ENCODE assay signal across 10 cellular contexts in genomic region chr3:153209596-153209995, GRCh38. TPM values are rescaled to one million over a fixed set of nuclear protein-coding genes. Genes with fewer than 3 reads are reported as not detected.
DNase-seq lines count a peak whose midpoint lies in the region; ATAC-seq lines count a peak whose summit lies in the region.
"Had no signal": no experiment of that assay in that cellular context is flagged by ENCODE, and none has a peak within 500 bp of the region (broad histone marks: within the 10 kb centered on the region; RNA-seq: fewer than 3 reads in every experiment).

No MANE protein-coding gene starts in this region.

- no peaks in the 10 kb centered on the region for H3K79me2 ChIP-seq in Karpas-422 (ENCODE audit: low read length)

- no peaks in the 10 kb centered on the region for H4K20me1 ChIP-seq in Karpas-422 (ENCODE audit: insufficient read depth, low read depth, low read length)

- H3K9me2 ChIP-seq in Karpas-422 (replicated peaks; ENCODE audit: insufficient read depth, low read length), result no peaks in the 10 kb centered on the region

- H3K4me3 ChIP-seq in NT2/D1 (ENCODE audit: insufficient read length, low read depth) (peak overlapping the region; percentile 2), Karpas-422 (ENCODE audit: low read length) (no peak overlapping the region)

- H3K36me3 ChIP-seq in NT2/D1 (ENCODE audit: insufficient read depth, insufficient read length, low read length), result no peaks in the 10 kb centered on the region
- no peaks in the 10 kb centered on the region for H3K36me3 ChIP-seq in Karpas-422 (ENCODE audit: insufficient read depth, low read length)

- H3K4me1 ChIP-seq in NT2/D1 (ENCODE audit: insufficient read depth, insufficient read length) (peaks cover 3% of the 10 kb centered on the region), Karpas-422 (ENCODE audit: low read length) (no peaks in the 10 kb centered on the region)

- H2AFZ ChIP-seq in Karpas-422 (ENCODE audit: low read length), result no peak overlapping the region

- H3K27ac ChIP-seq in epithelial cell of prostate (peak overlapping the region; percentile 86), Karpas-422 (ENCODE audit: low read length) (no peak overlapping the region)

- H3K9ac ChIP-seq in NT2/D1 (ENCODE audit: insufficient read length, low read depth) (peak overlapping the region; percentile 21), Karpas-422 (ENCODE audit: low read length) (no peak overlapping the region)

- H3K9me3 ChIP-seq in NT2/D1 (ENCODE audit: insufficient read depth, low read length) (no peaks in the 10 kb centered on the region), Karpas-422 (ENCODE audit: low read length) (no peaks in the 10 kb centered on the region)

- H3K4me2 ChIP-seq in Karpas-422 (ENCODE audit: low read depth, low read length, poor library complexity, severe bottlenecking), result no peak overlapping the region

- no peak for ATAC-seq in GM19328 (IDR thresholded peaks at IDR 0.05; ENCODE audit: unreplicated experiment)

- peak; percentile 19 for DNase-seq in GF-D8 (lab: John Stamatoyannopoulos, UW)
- peak; percentile 81 for DNase-seq in NT2/D1 (ENCODE audit: low read depth, low spot score)
- peak; percentile 66 for DNase-seq in epithelial cell of prostate (ENCODE audit: low read depth, low spot score)
- peak; percentile 78 for DNase-seq in myocyte (ENCODE audit: low read depth)
- DNase-seq in Karpas-422, result no peak
- DNase-seq in stimulated activated CD4-positive, alpha-beta T cell treated with anti-CD3 and anti-CD28 coated beads, Interleukin-12 subunit alpha, Interleukin-12 subunit beta, amount 100 ng/mL, for 4 hours, result no peak
- no peak for DNase-seq in epidermal melanocyte (ENCODE audit: insufficient read length, low spot score)
- DNase-seq: activated CD8-positive, alpha-beta memory T cell treated with anti-CD3 and anti-CD28 coated beads, Interleukin-2, amount 50 U/mL, for 48 hours; NCI-H748 treated with DMSO at 0.1 percent for 48 hours had no signal

- no peaks in the 10 kb centered on the region for H3K27me3 ChIP-seq in NT2/D1 (ENCODE audit: insufficient read depth, insufficient read length)
- no peaks in the 10 kb centered on the region for H3K27me3 ChIP-seq in Karpas-422 (ENCODE audit: low read length)

RNA-seq across cellular contexts. Expression of gene RAP2B, which starts 47.6 kb away (rescaled TPM):
- 23.7 and 27.5 TPM in 2 replicates for total RNA-seq in myocyte
- polyA plus RNA-seq in myocyte (2012), result 9.7 TPM
- total RNA-seq in Karpas-422 (2014; rRNA removed; shearing (Covaris generic); ENCODE audit: low replicate concordance), result 7.1 and 7.2 TPM in 2 replicates

Comparison
In these comparisons a context has a peak if more than half of its experiments do, and no peak if none do; other contexts are left out.
1. DNase-seq: peak in GF-D8 (single experiment), NT2/D1 (single experiment), epithelial cell of prostate (single experiment) and myocyte (single experiment); none in Karpas-422 (single experiment), stimulated activated CD4-positive, alpha-beta T cell treated with anti-CD3 and anti-CD28 coated beads, Interleukin-12 subunit alpha, Interleukin-12 subunit beta, amount 100 ng/mL, for 4 hours (single experiment) and epidermal melanocyte (single experiment).